Comparison of ENCODE assay signal across 19 cellular contexts in genomic region chr18:51068111-51068510, GRCh38. TPM values are rescaled to one million over a fixed set of nuclear protein-coding genes. Genes with fewer than 3 reads are reported as not detected.
A peak's percentile ranks its signal among the peaks of the same experiment; 100 is the strongest.
DNase-seq lines count a peak whose midpoint lies in the region; ATAC-seq and TF ChIP-seq lines count a peak whose summit lies in the region.
"Had no signal": no experiment of that assay in that cellular context is flagged by ENCODE, and none has a peak within 500 bp of the region (broad histone marks: within the 10 kb centered on the region; RNA-seq: fewer than 3 reads in every experiment).

No MANE protein-coding gene starts in this region.

- H3K4me1 ChIP-seq in CD4-positive, alpha-beta memory T cell (ENCODE audit: insufficient read depth, low read length) = no peaks in the 10 kb centered on the region
- H3K4me1 ChIP-seq in Karpas-422 (ENCODE audit: low read length) = no peaks in the 10 kb centered on the region
- H3K4me1 ChIP-seq: upper lobe of left lung had no signal

- POLR2A ChIA-PET in BJ (lab: Charles Lee) = no interaction called here
- POLR2A ChIA-PET in CD4-positive, alpha-beta memory T cell (lab: Charles Lee; ENCODE audit: partially characterized antibody) = no interaction called here

- no peak overlapping the region for H2AFZ ChIP-seq in Karpas-422 (ENCODE audit: low read length)

- intact Hi-C loops in CD4-positive, alpha-beta memory T cell (cut with micrococcal nuclease) = no loop called here

- peaks cover 70% of the 10 kb centered on the region for H3K79me2 ChIP-seq in Karpas-422 (ENCODE audit: low read length)

- H3K36me3 ChIP-seq in BJ (ENCODE audit: control insufficient read depth, insufficient read depth, low read length) = no peaks in the 10 kb centered on the region
- peaks cover 14% of the 10 kb centered on the region for H3K36me3 ChIP-seq in CD4-positive, alpha-beta memory T cell (ENCODE audit: insufficient read depth, low read length)
- H3K36me3 ChIP-seq in Karpas-422 (ENCODE audit: insufficient read depth, low read length) = peaks cover 48% of the 10 kb centered on the region

- ATAC-seq in omental fat pad (ENCODE audit: low FRiP score) (peak; percentile 70), HG03196 (IDR thresholded peaks at IDR 0.05; ENCODE audit: unreplicated experiment) (no peak), HG03159 (IDR thresholded peaks at IDR 0.05; ENCODE audit: unreplicated experiment) (no peak)
- ATAC-seq: stimulated activated memory B cell treated with anti-CD40 and anti-IgM and Interleukin-4, amounts not matched to agents 10 μg/mL and 1 μg/mL and 100 μg/mL, for 72 hours had no signal

- DNase-seq in BJ (ENCODE audit: low read depth) (peak; percentile 88), NCI-H226 (peak; percentile 74), epithelial cell of prostate (ENCODE audit: low read depth, low spot score) (no peak), omental fat pad (ENCODE audit: low spot score) (no peak), Karpas-422 (no peak)
- DNase-seq in CD4-positive, alpha-beta memory T cell = no peak
- DNase-seq: activated CD4-positive, alpha-beta T cell treated with anti-CD3 and anti-CD28 coated beads, Interleukin-2, amount 10 ng/mL, durations not matched to agents 7 days and 5 days; activated T-cell treated with anti-CD3 and anti-CD28 coated beads, Interleukin-2, amount 50 U/mL, for 48 hours; effector CD8-positive, alpha-beta T cell; glutamatergic neuron; NCI-H1694 treated with DMSO at 0.1 percent for 48 hours; NCI-H82; stimulated activated CD4-positive, alpha-beta T cell treated with anti-CD3 and anti-CD28 coated beads, Interleukin-4, amount 100 ng/mL, for 4 hours; T-helper 9 cell; upper lobe of left lung had no signal

- H3K9me2 ChIP-seq in Karpas-422 (replicated peaks; ENCODE audit: insufficient read depth, low read length) = no peaks in the 10 kb centered on the region

- H4K20me1 ChIP-seq in Karpas-422 (ENCODE audit: insufficient read depth, low read depth, low read length) = no peaks in the 10 kb centered on the region

- no peak for TF ChIP-seq CTCF in BJ (IDR thresholded peaks at IDR 0.05; ENCODE audit: insufficient read depth, low read depth, low read length)
- TF ChIP-seq CTCF in omental fat pad (IDR thresholded peaks at IDR 0.05) = no peak

- H3K27ac ChIP-seq in epithelial cell of prostate (peak overlapping the region; percentile 59), Karpas-422 (ENCODE audit: low read length) (no peak overlapping the region)
- H3K27ac ChIP-seq in CD4-positive, alpha-beta memory T cell (ENCODE audit: low read depth, low read length) = no peak overlapping the region
- H3K27ac ChIP-seq: KMS-11, upper lobe of left lung had no signal

- H3K4me3 ChIP-seq in BJ (ENCODE audit: low read depth, low read length) = no peak overlapping the region
- H3K4me3 ChIP-seq in CD4-positive, alpha-beta memory T cell (ENCODE audit: low read length in 2 of 2) = no peak overlapping the region
- H3K4me3 ChIP-seq in Karpas-422 (ENCODE audit: low read length) = no peak overlapping the region
- H3K4me3 ChIP-seq: upper lobe of left lung had no signal

- no peak overlapping the region for H3K4me3 Mint-ChIP-seq in CD4-positive, alpha-beta memory T cell
- H3K4me3 Mint-ChIP-seq: activated CD4-positive, alpha-beta T cell treated with anti-CD3 and anti-CD28 coated beads, Interleukin-2, amount 10 ng/mL, durations not matched to agents 7 days and 5 days; stimulated activated memory B cell treated with anti-CD40 and anti-IgM and Interleukin-4, amounts not matched to agents 10 μg/mL and 1 μg/mL and 100 μg/mL, for 72 hours had no signal

- peaks cover 49 to 73% of the 10 kb centered on the region in 2 donors for H3K36me3 Mint-ChIP-seq in CD4-positive, alpha-beta memory T cell

- H3K4me1 Mint-ChIP-seq in CD4-positive, alpha-beta memory T cell = peaks cover 12 to 30% (median 16%) of the 10 kb centered on the region in 4 donors

- H3K9ac ChIP-seq in Karpas-422 (ENCODE audit: low read length) = no peak overlapping the region
- H3K9ac ChIP-seq: KMS-11 had no signal

- H3K27me3 ChIP-seq in BJ (ENCODE audit: control insufficient read depth, insufficient read depth, low read length) (no peaks in the 10 kb centered on the region), Karpas-422 (ENCODE audit: low read length) (no peaks in the 10 kb centered on the region)
- H3K27me3 ChIP-seq in CD4-positive, alpha-beta memory T cell (ENCODE audit: insufficient read depth, low read length) = no peaks in the 10 kb centered on the region
- H3K27me3 ChIP-seq: upper lobe of left lung had no signal

- H3K27me3 Mint-ChIP-seq in CD4-positive, alpha-beta memory T cell = no peaks in the 10 kb centered on the region
- H3K27me3 Mint-ChIP-seq: activated CD4-positive, alpha-beta T cell treated with anti-CD3 and anti-CD28 coated beads, Interleukin-2, amount 10 ng/mL, durations not matched to agents 7 days and 5 days; stimulated activated memory B cell treated with anti-CD40 and anti-IgM and Interleukin-4, amounts not matched to agents 10 μg/mL and 1 μg/mL and 100 μg/mL, for 72 hours had no signal

- H3K4me2 ChIP-seq in Karpas-422 (ENCODE audit: low read depth, low read length, poor library complexity, severe bottlenecking) = no peak overlapping the region
- H3K4me2 ChIP-seq: KMS-11 had no signal

- H3K27ac Mint-ChIP-seq in CD4-positive, alpha-beta memory T cell = no peak overlapping the region
- H3K27ac Mint-ChIP-seq: activated CD4-positive, alpha-beta T cell treated with anti-CD3 and anti-CD28 coated beads, Interleukin-2, amount 10 ng/mL, durations not matched to agents 7 days and 5 days; stimulated activated memory B cell treated with anti-CD40 and anti-IgM and Interleukin-4, amounts not matched to agents 10 μg/mL and 1 μg/mL and 100 μg/mL, for 72 hours had no signal

- no peaks in the 10 kb centered on the region for H3K9me3 Mint-ChIP-seq in CD4-positive, alpha-beta memory T cell
- H3K9me3 Mint-ChIP-seq: stimulated activated memory B cell treated with anti-CD40 and anti-IgM and Interleukin-4, amounts not matched to agents 10 μg/mL and 1 μg/mL and 100 μg/mL, for 72 hours had no signal

- CTCF ChIA-PET in BJ (lab: Yijun Ruan, JAX) = interaction anchor here (1.3 kb wide), 1 partner anchor 17 kb away, joined by 4 read pairs; no protein-coding TSS in a partner anchor
- CTCF ChIA-PET in CD4-positive, alpha-beta memory T cell (lab: Charles Lee; ENCODE audit: partially characterized antibody) = interaction anchor here (1.6 to 2.0 kb wide), 2 partner anchors 16 to 252 kb away, joined by 5 read pairs; no protein-coding TSS in a partner anchor

- H3K9me3 ChIP-seq in CD4-positive, alpha-beta memory T cell (ENCODE audit: control insufficient read depth in 1 of 2, low read length in 2 of 2) = no peaks in the 10 kb centered on the region
- H3K9me3 ChIP-seq in Karpas-422 (ENCODE audit: low read length) = no peaks in the 10 kb centered on the region
- H3K9me3 ChIP-seq: upper lobe of left lung had no signal

RNA-seq across cellular contexts. Expression of gene SMAD4, which starts 38.1 kb away (rescaled TPM):
- polyA plus RNA-seq in BJ (2011; rRNA removed) = 85.8 and 101 TPM in 2 replicates
- polyA minus RNA-seq in BJ (2011; rRNA and poly(A)+ RNA removed) = 48.9 and 51.7 TPM in 2 replicates
- 100 to 1,000 TPM in 2 of 4 donors, 10 to 100 TPM in 2; 86.7 to 104 (median 98.6) TPM for total RNA-seq in omental fat pad
- total RNA-seq in CD4-positive, alpha-beta memory T cell = 100 to 1,000 TPM; 143 to 155 TPM
- polyA plus RNA-seq in CD4-positive, alpha-beta memory T cell = 10 to 100 TPM; 37.7 to 95.4 TPM
- total RNA-seq in Karpas-422 (2014; rRNA removed; shearing (Covaris generic); ENCODE audit: low replicate concordance) = 68.1 and 101 TPM in 2 replicates

Comparison
In these comparisons a context has a peak if more than half of its experiments do, and no peak if none do; other contexts are left out.
1. DNase-seq: peak in BJ (single experiment) and NCI-H226 (single experiment); none in epithelial cell of prostate (single experiment), omental fat pad (single experiment), CD4-positive, alpha-beta memory T cell (0 of 5) and Karpas-422 (single experiment).